ENCODE assay signal across 1 cellular context in the genomic region with DNA sequence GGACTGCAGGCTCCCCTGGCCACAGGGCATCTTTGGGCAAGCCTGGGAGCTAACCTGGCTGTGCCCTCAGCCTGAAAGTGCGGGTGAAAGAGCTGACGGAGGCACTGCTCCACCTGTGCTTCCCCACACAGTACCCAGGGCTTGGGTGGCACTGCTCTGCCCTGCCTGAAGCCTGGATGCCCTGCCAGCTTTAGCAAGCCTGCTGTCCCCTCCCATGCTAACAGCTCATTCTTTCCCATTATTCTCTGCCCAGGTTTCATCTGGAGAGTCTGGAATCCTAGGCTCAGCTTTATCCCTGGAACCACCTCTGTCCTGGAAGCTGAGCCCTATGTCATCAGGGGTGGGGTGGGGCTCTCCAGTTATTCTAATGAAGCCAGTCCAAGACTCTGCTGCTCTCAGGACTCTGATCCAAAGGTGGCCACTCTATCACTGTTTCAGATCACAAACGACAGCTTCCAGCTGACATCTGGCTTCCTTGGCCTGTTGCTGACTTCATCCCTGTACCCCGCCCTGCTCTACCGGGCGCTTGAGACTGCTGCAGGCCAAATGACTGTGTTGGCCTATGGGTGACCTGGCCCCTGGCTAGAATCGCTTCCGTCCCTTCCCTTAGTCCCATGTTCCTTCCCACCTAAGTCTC.
TF ChIP-seq lines count a peak whose summit lies in the region.

No MANE protein-coding gene starts in this region.

TF ChIP-seq in K562, 482 proteins besides CTCF, POLR2A, EP300 and RAD21 (continues in another document):
- TF ChIP-seq DIDO1 (tag; IDR thresholded peaks at IDR 0.05; ENCODE audit: low read depth) (no peak), NFIX (CRISPR knock-in tag; IDR thresholded peaks at IDR 0.05; ENCODE audit: low read depth) (no peak), ZNF644 (tag; IDR thresholded peaks at IDR 0.05; ENCODE audit: low read depth) (no peak), BDP1 (IDR thresholded peaks at IDR 0.05; ENCODE audit: insufficient read depth, insufficient read length) (no peak), ZNF507 (tag; conservative IDR thresholded peaks at IDR 0.05) (no peak), JUND (IDR thresholded peaks at IDR 0.05; ENCODE audit: borderline replicate concordance, low read depth, low read length) (peak; percentile 58), JUND (tag; IDR thresholded peaks at IDR 0.05; ENCODE audit: borderline replicate concordance, low read depth, low read length) (peak; percentile 55; the same call in 1 of the 3 replicates), ZNF217 (CRISPR knock-in tag; IDR thresholded peaks at IDR 0.05) (no peak), C11orf30 (IDR thresholded peaks at IDR 0.05; ENCODE audit: low read depth) (no peak), XRCC5 (IDR thresholded peaks at IDR 0.05; ENCODE audit: low read depth, low read length) (no peak), NR2C1 (IDR thresholded peaks at IDR 0.05) (no peak), NR2C1 (tag; IDR thresholded peaks at IDR 0.05) (0 out of 2 replicates have a peak, but pooled peaks have one; percentile 20), IRF2 (CRISPR knock-in tag; IDR thresholded peaks at IDR 0.05) (no peak), GTF2A2 (tag; IDR thresholded peaks at IDR 0.05) (no peak), CREM (IDR thresholded peaks at IDR 0.05; ENCODE audit: low read depth) (peak; percentile 53; the same call in 1 of the 2 replicates), THRAP3 (IDR thresholded peaks at IDR 0.05; ENCODE audit: borderline replicate concordance) (no peak), FOXK2 (conservative IDR thresholded peaks at IDR 0.05 in 1 of 2, IDR thresholded peaks at IDR 0.05 in 1 of 2; ENCODE audit: low read depth in 2 of 2) (no peak), ZC3H8 (IDR thresholded peaks at IDR 0.05) (no peak), PBX2 (CRISPR knock-in tag; IDR thresholded peaks at IDR 0.05; ENCODE audit: low read depth) (no peak), PBX2 (tag; conservative IDR thresholded peaks at IDR 0.05; ENCODE audit: low read depth) (no peak), STAG1 (CRISPR knock-in tag; IDR thresholded peaks at IDR 0.05; ENCODE audit: borderline replicate concordance) (no peak), RHOXF2B (CRISPR knock-in tag; conservative IDR thresholded peaks at IDR 0.05) (no peak), CREB3 (tag; conservative IDR thresholded peaks at IDR 0.05; ENCODE audit: low read depth) (no peak), ZNF699 (CRISPR knock-in tag; IDR thresholded peaks at IDR 0.05; ENCODE audit: insufficient replicate concordance) (no peak), DNMT1 (IDR thresholded peaks at IDR 0.05) (no peak), MLX (CRISPR knock-in tag; conservative IDR thresholded peaks at IDR 0.05) (no peak), ZNF407 (IDR thresholded peaks at IDR 0.05; ENCODE audit: low read depth) (no peak), XRCC3 (IDR thresholded peaks at IDR 0.05) (no peak), ZNF121 (CRISPR knock-in tag; conservative IDR thresholded peaks at IDR 0.05) (no peak), GABPB2 (CRISPR knock-in tag; conservative IDR thresholded peaks at IDR 0.05) (no peak), RBM34 (IDR thresholded peaks at IDR 0.05; ENCODE audit: borderline replicate concordance, insufficient read depth, low read length) (no peak), ZNF282 (CRISPR knock-in tag; IDR thresholded peaks at IDR 0.05) (no peak), ILF3 (IDR thresholded peaks at IDR 0.05; ENCODE audit: borderline replicate concordance) (no peak), EZH2 (IDR thresholded peaks at IDR 0.05; ENCODE audit: borderline replicate concordance, low read depth, low read length) (no peak), ZNF444 (CRISPR knock-in tag; IDR thresholded peaks at IDR 0.05) (no peak), THAP12 (CRISPR knock-in tag; IDR thresholded peaks at IDR 0.05) (no peak), SREBF2 (CRISPR knock-in tag; IDR thresholded peaks at IDR 0.05) (no peak), MXI1 (IDR thresholded peaks at IDR 0.05; ENCODE audit: low read depth, low read length) (no peak), PYGO2 (tag; IDR thresholded peaks at IDR 0.05) (no peak), CTBP1 (IDR thresholded peaks at IDR 0.05; ENCODE audit: borderline replicate concordance) (no peak)
- TF ChIP-seq, protein P1, sequence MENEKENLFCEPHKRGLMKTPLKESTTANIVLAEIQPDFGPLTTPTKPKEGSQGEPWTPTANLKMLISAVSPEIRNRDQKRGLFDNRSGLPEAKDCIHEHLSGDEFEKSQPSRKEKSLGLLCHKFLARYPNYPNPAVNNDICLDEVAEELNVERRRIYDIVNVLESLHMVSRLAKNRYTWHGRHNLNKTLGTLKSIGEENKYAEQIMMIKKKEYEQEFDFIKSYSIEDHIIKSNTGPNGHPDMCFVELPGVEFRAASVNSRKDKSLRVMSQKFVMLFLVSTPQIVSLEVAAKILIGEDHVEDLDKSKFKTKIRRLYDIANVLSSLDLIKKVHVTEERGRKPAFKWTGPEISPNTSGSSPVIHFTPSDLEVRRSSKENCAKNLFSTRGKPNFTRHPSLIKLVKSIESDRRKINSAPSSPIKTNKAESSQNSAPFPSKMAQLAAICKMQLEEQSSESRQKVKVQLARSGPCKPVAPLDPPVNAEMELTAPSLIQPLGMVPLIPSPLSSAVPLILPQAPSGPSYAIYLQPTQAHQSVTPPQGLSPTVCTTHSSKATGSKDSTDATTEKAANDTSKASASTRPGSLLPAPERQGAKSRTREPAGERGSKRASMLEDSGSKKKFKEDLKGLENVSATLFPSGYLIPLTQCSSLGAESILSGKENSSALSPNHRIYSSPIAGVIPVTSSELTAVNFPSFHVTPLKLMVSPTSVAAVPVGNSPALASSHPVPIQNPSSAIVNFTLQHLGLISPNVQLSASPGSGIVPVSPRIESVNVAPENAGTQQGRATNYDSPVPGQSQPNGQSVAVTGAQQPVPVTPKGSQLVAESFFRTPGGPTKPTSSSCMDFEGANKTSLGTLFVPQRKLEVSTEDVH (IDR thresholded peaks at IDR 0.05; ENCODE audit: low read depth, partially characterized antibody), result no peak
- TF ChIP-seq, protein P2, sequence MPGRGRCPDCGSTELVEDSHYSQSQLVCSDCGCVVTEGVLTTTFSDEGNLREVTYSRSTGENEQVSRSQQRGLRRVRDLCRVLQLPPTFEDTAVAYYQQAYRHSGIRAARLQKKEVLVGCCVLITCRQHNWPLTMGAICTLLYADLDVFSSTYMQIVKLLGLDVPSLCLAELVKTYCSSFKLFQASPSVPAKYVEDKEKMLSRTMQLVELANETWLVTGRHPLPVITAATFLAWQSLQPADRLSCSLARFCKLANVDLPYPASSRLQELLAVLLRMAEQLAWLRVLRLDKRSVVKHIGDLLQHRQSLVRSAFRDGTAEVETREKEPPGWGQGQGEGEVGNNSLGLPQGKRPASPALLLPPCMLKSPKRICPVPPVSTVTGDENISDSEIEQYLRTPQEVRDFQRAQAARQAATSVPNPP (IDR thresholded peaks at IDR 0.05; ENCODE audit: borderline replicate concordance, insufficient read depth, insufficient read length), result no peak
